8 cellular contexts compared by ENCODE assay signal in genomic region chr7:118183254-118183585, GRCh38. TPM values are rescaled to one million over a fixed set of nuclear protein-coding genes. Genes with fewer than 3 reads are reported as not detected.
DNase-seq lines count a peak whose midpoint lies in the region; ATAC-seq and TF ChIP-seq lines count a peak whose summit lies in the region.

No MANE protein-coding gene starts in this region.

- DNase-seq in DMS79 treated with DMSO at 0.1 percent for 48 hours (lab: John Stamatoyannopoulos, UW) (peak; percentile 59), DMS79 (lab: John Stamatoyannopoulos, UW) (no peak), MM.1S (peak; percentile 40), mammary epithelial cell (peak; percentile 2), UCSD-AML1 (lab: John Stamatoyannopoulos, UW; ENCODE audit: unreplicated experiment) (no peak), iPS-NIHi7 (ENCODE audit: extremely low spot score) (no peak)

- H3K36me3 ChIP-seq in MM.1S (replicated peaks; ENCODE audit: insufficient read depth, low read length): peaks cover 14% of the 10 kb centered on the region
- peaks cover 5% of the 10 kb centered on the region for H3K36me3 ChIP-seq in mammary epithelial cell (ENCODE audit: insufficient read depth, low read length)
- peaks cover 18% of the 10 kb centered on the region for H3K36me3 ChIP-seq in mesodermal cell (ENCODE audit: control insufficient read depth, insufficient read depth, low read length)

- no peak for ATAC-seq in GM19397 (IDR thresholded peaks at IDR 0.05; ENCODE audit: unreplicated experiment)

- no TSS peak for BruUV-seq in mammary epithelial cell (replicated peaks; lab: Mats Ljungman, UMichigan)

- H3K79me2 ChIP-seq in MM.1S (ENCODE audit: low read length): peaks cover 56% of the 10 kb centered on the region
- H3K79me2 ChIP-seq in mammary epithelial cell (ENCODE audit: insufficient read depth, low read length): peaks cover 55% of the 10 kb centered on the region

- in situ Hi-C loops in mammary epithelial cell (cut with MboI; ENCODE audit: low sequenced_read_pairs in 2 of 2): no loop called here

- peak overlapping the region; percentile 93 for H3K9ac ChIP-seq in MM.1S (ENCODE audit: low read length)
- peak overlapping the region; percentile 98 for H3K9ac ChIP-seq in mammary epithelial cell (ENCODE audit: insufficient read depth, low read length)

- WGBS in mammary epithelial cell (ENCODE audit: low coverage, missing lambda C conversion rate): 1% methylated on average over 7 of the region's 7 CpGs
- WGBS in mesodermal cell (ENCODE audit: insufficient coverage in 2 of 2), 2 experiments: 25 to 35% methylated on average over 6 to 7 of the region's 7 CpGs

- no peaks in the 10 kb centered on the region for H3K9me3 ChIP-seq in MM.1S (replicated peaks; ENCODE audit: insufficient read depth, low read length)
- H3K9me3 ChIP-seq in mammary epithelial cell (replicated peaks; ENCODE audit: insufficient read depth, low read length): no peaks in the 10 kb centered on the region
- H3K9me3 ChIP-seq in mesodermal cell (ENCODE audit: control insufficient read depth, low read length): no peaks in the 10 kb centered on the region

- H4K20me1 ChIP-seq in MM.1S (ENCODE audit: insufficient read depth, low read length) (no peaks in the 10 kb centered on the region), mammary epithelial cell (ENCODE audit: insufficient read depth, low read length) (no peaks in the 10 kb centered on the region)

- H3K4me3 ChIP-seq in MM.1S (ENCODE audit: low read length) (peak overlapping the region; percentile 92), mammary epithelial cell (replicated peaks in 1 of 3; ENCODE audit: insufficient read depth in 1 of 3, low read depth in 2 of 3, low read length in 3 of 3) (peak overlapping the region; percentile 65 to 90 (median 86)), mesodermal cell (ENCODE audit: extremely low read depth, insufficient read depth, low read length, poor library complexity, severe bottlenecking) (peak overlapping the region; percentile 82)

- CTCF ChIA-PET in mammary epithelial cell (lab: Charles Lee; ENCODE audit: low non-redundant PET): no interaction called here

- H3K4me2 ChIP-seq in MM.1S (ENCODE audit: low read depth, low read length) (peak overlapping the region; percentile 91), mammary epithelial cell (ENCODE audit: insufficient read depth, low read depth, low read length) (peak overlapping the region; percentile 89)

- H3K27me3 ChIP-seq in MM.1S (replicated peaks; ENCODE audit: insufficient read depth, low read length) (no peaks in the 10 kb centered on the region), mammary epithelial cell (ENCODE audit: insufficient read depth, low read length) (no peaks in the 10 kb centered on the region)

- H3K4me1 ChIP-seq in MM.1S (ENCODE audit: low read length) (peaks cover 15% of the 10 kb centered on the region), mammary epithelial cell (ENCODE audit: insufficient read depth, low read length) (peaks cover 5% of the 10 kb centered on the region), mesodermal cell (ENCODE audit: control insufficient read depth, insufficient read depth, low read length, poor library complexity, severe bottlenecking) (no peaks in the 10 kb centered on the region)

- H3F3A ChIP-seq in MM.1S (ENCODE audit: insufficient read depth, low read length): peaks cover 5% of the 10 kb centered on the region; the same call in 1 of the 2 replicates

- TF ChIP-seq CTCF in MM.1S (IDR thresholded peaks at IDR 0.05; ENCODE audit: low read length) (no peak), mammary epithelial cell (conservative IDR thresholded peaks at IDR 0.05 in 1 of 2, IDR thresholded peaks at IDR 0.05 in 1 of 2; ENCODE audit: extremely low read depth in 1 of 2, insufficient read depth in 1 of 2, low read depth in 1 of 2, low read length in 2 of 2) (no peak)

- H3K9me2 ChIP-seq in MM.1S (replicated peaks; ENCODE audit: insufficient read depth, low read length): no peaks in the 10 kb centered on the region

- H2AFZ ChIP-seq in MM.1S (ENCODE audit: low read length) (peak overlapping the region; percentile 82), mammary epithelial cell (ENCODE audit: low read depth, low read length) (peak overlapping the region; percentile 85)

- peak overlapping the region; percentile 87 for H3K27ac ChIP-seq in MM.1S (ENCODE audit: low read length)
- H3K27ac ChIP-seq in mammary epithelial cell (ENCODE audit: insufficient read depth, low read depth, low read length): peak overlapping the region; percentile 92
- H3K27ac ChIP-seq in mesodermal cell (ENCODE audit: low read depth, low read length, severe bottlenecking): peak overlapping the region; percentile 92

- intact Hi-C loops in mammary epithelial cell (cut with micrococcal nuclease): no loop called here

- dilution Hi-C loops in mammary epithelial cell (cut with HindIII; ENCODE audit: low sequenced_read_pairs): no loop called here

RNA-seq across cellular contexts. Expression of gene LSM8, which starts 0.7 kb away (rescaled TPM):
- 10 to 100 TPM; 23.7 to 37.4 TPM for total RNA-seq in mammary epithelial cell
- polyA plus RNA-seq in mammary epithelial cell: 47.6 TPM
- polyA minus RNA-seq in mammary epithelial cell: 12.6 TPM
- 39.5 TPM for polyA plus RNA-seq in mesodermal cell (2013, experiment 1 of 2)
- polyA plus RNA-seq in mesodermal cell (2013, experiment 2 of 2): 41.4 TPM

RNA-seq across cellular contexts. Expression of gene ANKRD7, which starts 41.3 kb away (rescaled TPM):
- total RNA-seq in mammary epithelial cell: 1 to 10 TPM in 1 of 2 donors, under 1 TPM in 1; 0.35 to 1.7 TPM
- 0.26 TPM for polyA plus RNA-seq in mammary epithelial cell
- not detected for polyA minus RNA-seq in mammary epithelial cell
- polyA plus RNA-seq in mesodermal cell (2013, experiment 1 of 2): not detected
- not detected for polyA plus RNA-seq in mesodermal cell (2013, experiment 2 of 2)

Comparison
In these comparisons a context has a peak if more than half of its experiments do, and no peak if none do; other contexts are left out.
1. DNase-seq: peak in DMS79 treated with DMSO at 0.1 percent for 48 hours (single experiment), MM.1S (single experiment) and mammary epithelial cell (single experiment); none in DMS79 (single experiment), UCSD-AML1 (single experiment) and iPS-NIHi7 (single experiment).
2. Peak in every context shown above with its lines, with median percentiles within 50 percentile points of each other: H3K27ac ChIP-seq and H3K4me3 ChIP-seq.